Comparison of ENCODE assay signal across 1 cellular context in the genomic region with DNA sequence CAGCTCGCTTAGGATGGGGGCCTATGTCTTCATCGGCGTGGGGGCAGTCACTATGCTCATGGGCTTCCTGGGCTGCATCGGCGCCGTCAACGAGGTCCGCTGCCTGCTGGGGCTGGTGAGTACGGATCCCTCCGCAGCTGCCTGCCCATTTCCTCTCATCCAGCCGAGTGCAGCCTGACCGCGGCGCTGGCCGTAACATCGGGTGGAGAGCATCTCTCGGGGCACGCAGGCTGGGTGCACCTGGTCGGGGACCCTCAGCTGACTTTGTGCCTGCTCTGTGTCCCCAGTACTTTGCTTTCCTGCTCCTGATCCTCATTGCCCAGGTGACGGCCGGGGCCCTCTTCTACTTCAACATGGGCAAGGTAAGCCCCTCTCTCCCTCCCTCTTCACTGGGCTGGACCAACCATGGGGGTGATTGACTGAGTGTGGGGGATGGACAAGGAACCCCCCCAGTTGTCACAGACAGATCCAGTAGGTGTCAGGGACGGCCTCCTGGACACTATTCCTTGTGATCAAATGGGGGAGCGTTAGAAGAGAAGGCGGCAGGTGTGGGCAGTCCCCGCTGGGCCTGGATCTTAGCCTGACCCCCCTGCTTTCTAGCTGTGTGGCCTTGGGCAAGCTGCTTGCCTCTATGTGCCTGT.
TF ChIP-seq lines count a peak whose summit lies in the region.

No MANE protein-coding gene starts in this region.

TF ChIP-seq in SK-N-SH, 30 proteins besides CTCF, POLR2A, EP300 and RAD21:
- TF ChIP-seq GABPA (IDR thresholded peaks at IDR 0.05; ENCODE audit: low read depth) = no peak
- no peak for TF ChIP-seq TAF1 (IDR thresholded peaks at IDR 0.05; ENCODE audit: borderline replicate concordance, low read depth, low read length)
- TF ChIP-seq TEAD4 (IDR thresholded peaks at IDR 0.05; ENCODE audit: borderline replicate concordance, insufficient read depth) = no peak
- no peak for TF ChIP-seq NRF1 (IDR thresholded peaks at IDR 0.05; ENCODE audit: low read depth, low read length)
- TF ChIP-seq, protein P1, sequence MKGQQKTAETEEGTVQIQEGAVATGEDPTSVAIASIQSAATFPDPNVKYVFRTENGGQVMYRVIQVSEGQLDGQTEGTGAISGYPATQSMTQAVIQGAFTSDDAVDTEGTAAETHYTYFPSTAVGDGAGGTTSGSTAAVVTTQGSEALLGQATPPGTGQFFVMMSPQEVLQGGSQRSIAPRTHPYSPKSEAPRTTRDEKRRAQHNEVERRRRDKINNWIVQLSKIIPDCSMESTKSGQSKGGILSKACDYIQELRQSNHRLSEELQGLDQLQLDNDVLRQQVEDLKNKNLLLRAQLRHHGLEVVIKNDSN (IDR thresholded peaks at IDR 0.05; ENCODE audit: borderline replicate concordance, low read depth) = no peak
- TF ChIP-seq NFIC (IDR thresholded peaks at IDR 0.05; ENCODE audit: borderline replicate concordance) = no peak
- TF ChIP-seq FOXM1 (IDR thresholded peaks at IDR 0.05; ENCODE audit: low read depth) = no peak
- TF ChIP-seq SMC3 (IDR thresholded peaks at IDR 0.05; ENCODE audit: low read depth, low read length) = no peak
- TF ChIP-seq FOSL2 (IDR thresholded peaks at IDR 0.05; ENCODE audit: borderline replicate concordance, low read depth) = no peak
- no peak for TF ChIP-seq RFX5 (IDR thresholded peaks at IDR 0.05; ENCODE audit: low read length)
- TF ChIP-seq, protein P2, sequence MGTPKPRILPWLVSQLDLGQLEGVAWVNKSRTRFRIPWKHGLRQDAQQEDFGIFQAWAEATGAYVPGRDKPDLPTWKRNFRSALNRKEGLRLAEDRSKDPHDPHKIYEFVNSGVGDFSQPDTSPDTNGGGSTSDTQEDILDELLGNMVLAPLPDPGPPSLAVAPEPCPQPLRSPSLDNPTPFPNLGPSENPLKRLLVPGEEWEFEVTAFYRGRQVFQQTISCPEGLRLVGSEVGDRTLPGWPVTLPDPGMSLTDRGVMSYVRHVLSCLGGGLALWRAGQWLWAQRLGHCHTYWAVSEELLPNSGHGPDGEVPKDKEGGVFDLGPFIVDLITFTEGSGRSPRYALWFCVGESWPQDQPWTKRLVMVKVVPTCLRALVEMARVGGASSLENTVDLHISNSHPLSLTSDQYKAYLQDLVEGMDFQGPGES (IDR thresholded peaks at IDR 0.05; ENCODE audit: low read depth, low read length) = no peak
